12 cellular contexts compared by ENCODE assay signal in the genomic region with DNA sequence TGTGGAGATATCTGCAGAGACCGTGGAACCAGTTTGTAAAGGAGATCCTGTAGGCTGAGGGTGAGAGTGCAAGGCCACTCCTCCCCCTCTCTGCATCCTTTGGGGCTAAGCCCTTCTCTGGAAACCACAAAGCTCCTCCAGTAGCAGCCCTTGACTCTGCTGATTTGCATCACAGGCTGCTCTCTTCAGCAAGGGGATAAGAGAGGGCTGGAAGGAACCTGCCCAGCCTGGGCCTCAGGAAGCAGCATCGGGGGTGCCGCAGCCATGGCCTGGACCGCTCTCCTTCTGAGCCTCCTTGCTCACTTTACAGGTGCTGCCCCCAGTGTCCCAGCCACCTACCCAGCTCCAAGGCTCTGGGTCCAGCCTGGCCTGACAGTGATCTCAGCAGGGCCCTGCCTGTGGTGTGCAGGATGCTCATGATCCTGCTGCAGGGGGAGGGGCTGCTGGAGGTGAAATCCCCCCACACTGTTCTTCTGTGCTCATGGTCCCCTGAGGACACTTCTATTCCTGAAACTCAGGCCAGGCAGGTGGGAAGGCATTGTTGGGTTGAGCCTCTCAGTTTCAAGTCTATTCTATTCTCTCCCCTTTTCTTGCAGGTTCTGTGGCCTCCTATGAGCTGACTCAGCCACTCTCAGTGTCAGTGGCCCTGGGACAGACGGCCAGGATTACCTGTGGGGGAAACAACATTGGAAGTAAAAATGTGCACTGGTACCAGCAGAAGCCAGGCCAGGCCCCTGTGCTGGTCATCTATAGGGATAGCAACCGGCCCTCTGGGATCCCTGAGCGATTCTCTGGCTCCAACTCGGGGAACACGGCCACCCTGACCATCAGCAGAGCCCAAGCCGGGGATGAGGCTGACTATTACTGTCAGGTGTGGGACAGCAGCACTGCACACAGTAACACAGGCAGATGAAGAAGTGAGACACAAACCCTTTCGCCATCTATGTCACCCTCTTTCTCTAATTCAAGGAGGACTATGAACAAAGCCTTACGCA.
A peak's percentile ranks its signal among the peaks of the same experiment; 100 is the strongest.
DNase-seq lines count a peak whose midpoint lies in the region; ATAC-seq, FAIRE-seq and TF ChIP-seq lines count a peak whose summit lies in the region.
"Had no signal": no experiment of that assay in that cellular context is flagged by ENCODE, and none has a peak within 500 bp of the region (broad histone marks: within the 10 kb centered on the region; RNA-seq: fewer than 3 reads in every experiment).

No MANE protein-coding gene starts in this region.

- no peak for FAIRE-seq in GM12878 (lab: Jason Lieb, UNC)

- CTCF ChIA-PET in CD8-positive, alpha-beta memory T cell (lab: Charles Lee) = interaction anchor here (0.7 to 17.4 kb wide), 18 partner anchors 9 to 136 kb away, joined by 3 to 247 read pairs (median 4); no protein-coding TSS in a partner anchor
- CTCF ChIA-PET in GM12878 (lab: Yijun Ruan, JAX) = interaction anchor here (1.2 to 15.8 kb wide), 10 partner anchors 10 to 138 kb away, joined by 3 to 323 read pairs (median 4); no protein-coding TSS in a partner anchor
- CTCF ChIA-PET in PC-9 (lab: Charles Lee) = no interaction called here

- peak overlapping the region; percentile 3 for H3K27ac ChIP-seq in CD8-positive, alpha-beta memory T cell (ENCODE audit: low read depth, low read length)
- peak overlapping the region; percentile 55 for H3K27ac ChIP-seq in GM12878 (ENCODE audit: control insufficient read depth, insufficient read depth)
- H3K27ac ChIP-seq in PC-9 = no peak overlapping the region
- no peak overlapping the region for H3K27ac ChIP-seq in osteoblast (ENCODE audit: low read depth, low read length)
- H3K27ac ChIP-seq: VCaP had no signal

- H3K79me2 ChIP-seq in GM12878 (ENCODE audit: control insufficient read depth, insufficient read depth, low read length) (no peaks in the 10 kb centered on the region), PC-9 (ENCODE audit: low read depth) (no peaks in the 10 kb centered on the region), osteoblast (ENCODE audit: insufficient read depth, low read length) (no peaks in the 10 kb centered on the region)

- RAD21 ChIA-PET in GM12878 (lab: Charles Lee; ENCODE audit: unreplicated experiment) = interaction anchor here (0.5 to 2.9 kb wide), 8 partner anchors 9 to 172 kb away, joined by 3 to 14 read pairs (median 5); no protein-coding TSS in a partner anchor

- no peaks in the 10 kb centered on the region for H3K27me3 Mint-ChIP-seq in CD8-positive, alpha-beta memory T cell

- H3F3A ChIP-seq in PC-9 (ENCODE audit: insufficient read depth, low read depth) = no peaks in the 10 kb centered on the region

- H3K4me2 ChIP-seq in GM12878 (ENCODE audit: control insufficient read depth, insufficient read depth) = peak overlapping the region; percentile 48; the same call in 1 of the 2 replicates
- no peak overlapping the region for H3K4me2 ChIP-seq in PC-9
- no peak overlapping the region for H3K4me2 ChIP-seq in osteoblast (ENCODE audit: insufficient read depth, low read length)

- TF ChIP-seq POLR2A in GM12878 (IDR thresholded peaks at IDR 0.05; ENCODE audit: low read depth, low read length) = no peak

- peak overlapping the region; percentile 75 to 97 (median 88) for H3K27ac Mint-ChIP-seq in CD8-positive, alpha-beta memory T cell
- H3K27ac Mint-ChIP-seq: H9 had no signal

- H2AFZ ChIP-seq in GM12878 (ENCODE audit: control insufficient read depth, low read depth, low read length) (no peak overlapping the region), PC-9 (no peak overlapping the region), osteoblast (ENCODE audit: low read length) (no peak overlapping the region)

- no peaks in the 10 kb centered on the region for H3K27me3 ChIP-seq in CD8-positive, alpha-beta memory T cell (ENCODE audit: insufficient read depth, low read length, poor library complexity, severe bottlenecking)
- no peaks in the 10 kb centered on the region for H3K27me3 ChIP-seq in GM12878 (replicated peaks in 1 of 2; ENCODE audit: control insufficient read depth in 2 of 2, insufficient read depth in 2 of 2, low read length in 1 of 2)
- H3K27me3 ChIP-seq in PC-9 (ENCODE audit: insufficient read depth, low read depth) = peaks cover 50% of the 10 kb centered on the region
- H3K27me3 ChIP-seq in osteoblast (ENCODE audit: insufficient read depth, low read length) = no peaks in the 10 kb centered on the region

- in situ Hi-C loops in GM12878 (cut with MboI) = loop anchor here (25.0 kb wide), 2 partner anchors 468 to 568 kb away; no protein-coding TSS in a partner anchor

- BruUV-seq in GM12878 (replicated peaks; lab: Mats Ljungman, UMichigan) (TSS peak; percentile 78), PC-9 (replicated peaks; lab: Mats Ljungman, UMichigan) (no TSS peak)

- H3K36me3 Mint-ChIP-seq in CD8-positive, alpha-beta memory T cell = peaks cover 0 to 7% (median 4%) of the 10 kb centered on the region in 3 donors

- peak overlapping the region; percentile 75 to 92 (median 86) for H3K4me3 Mint-ChIP-seq in CD8-positive, alpha-beta memory T cell
- H3K4me3 Mint-ChIP-seq: H9 had no signal

- H3K4me1 ChIP-seq in CD8-positive, alpha-beta memory T cell (ENCODE audit: insufficient read depth, low read length) = peaks cover 90% of the 10 kb centered on the region
- peaks cover 28% of the 10 kb centered on the region for H3K4me1 ChIP-seq in GM12878 (ENCODE audit: control insufficient read depth, insufficient read depth, low read length)
- no peaks in the 10 kb centered on the region for H3K4me1 ChIP-seq in PC-9 (replicated peaks; ENCODE audit: insufficient read depth)
- H3K4me1 ChIP-seq in osteoblast (ENCODE audit: insufficient read depth, low read length) = no peaks in the 10 kb centered on the region

- no peaks in the 10 kb centered on the region for H3K9me2 ChIP-seq in PC-9 (ENCODE audit: insufficient read depth)

- DNase-seq in CD8-positive, alpha-beta memory T cell = peak in 3 of 5 donors; percentile 38 to 74 (median 62)
- peak; percentile 17 to 57 for DNase-seq in NCI-H187 (lab: John Stamatoyannopoulos, UW)
- peak; percentile 47 for DNase-seq in GM12878 (ENCODE audit: low read depth, low spot score)
- DNase-seq in PC-9 = no peak
- DNase-seq in NCI-H1930 (lab: John Stamatoyannopoulos, UW) = no peak
- DNase-seq in NCI-H1105 treated with DMSO at 0.1 percent for 48 hours (lab: John Stamatoyannopoulos, UW) = no peak
- no peak for DNase-seq in osteoblast (ENCODE audit: insufficient read length, low spot score, missing footprints)
- DNase-seq: cortex of kidney, H9, NCI-H1694 had no signal

- no peaks in the 10 kb centered on the region for H4K20me1 ChIP-seq in GM12878 (ENCODE audit: control insufficient read depth, insufficient read depth)
- no peaks in the 10 kb centered on the region for H4K20me1 ChIP-seq in PC-9 (ENCODE audit: insufficient read depth)
- no peaks in the 10 kb centered on the region for H4K20me1 ChIP-seq in osteoblast (ENCODE audit: insufficient read depth, low read length)

- no peak for TF ChIP-seq RAD21 in GM12878 (IDR thresholded peaks at IDR 0.05; ENCODE audit: insufficient read depth, low read depth, low read length)

- TF ChIP-seq CTCF in GM12878 (IDR thresholded peaks at IDR 0.05 in 2 of 3, conservative IDR thresholded peaks at IDR 0.05 in 1 of 3; ENCODE audit: control insufficient read depth in 2 of 3, extremely low read depth in 1 of 3, insufficient read depth in 1 of 3, low read depth in 3 of 3, low read length in 3 of 3) = no peak
- no peak for TF ChIP-seq CTCF in PC-9 (conservative IDR thresholded peaks at IDR 0.05)
- TF ChIP-seq CTCF in osteoblast (IDR thresholded peaks at IDR 0.05; ENCODE audit: extremely low read depth, low read depth, low read length) = no peak

- no peaks in the 10 kb centered on the region for H3K36me3 ChIP-seq in CD8-positive, alpha-beta memory T cell (ENCODE audit: insufficient read depth, low read length)
- H3K36me3 ChIP-seq in GM12878 (ENCODE audit: control insufficient read depth in 2 of 2, insufficient read depth in 2 of 2, low read length in 1 of 2) (no peaks in the 10 kb centered on the region), PC-9 (ENCODE audit: low read depth) (no peaks in the 10 kb centered on the region), osteoblast (ENCODE audit: insufficient read depth, low read length) (no peaks in the 10 kb centered on the region)

- peak; percentile 65 for ATAC-seq in GM19324 (IDR thresholded peaks at IDR 0.05; ENCODE audit: low FRiP score, unreplicated experiment)
- peak; percentile 89 for ATAC-seq in GM12878

- H3K9me3 ChIP-seq in CD8-positive, alpha-beta memory T cell (ENCODE audit: low read length) = no peaks in the 10 kb centered on the region
- H3K9me3 ChIP-seq in GM12878 (replicated peaks; ENCODE audit: control insufficient read depth, insufficient read depth, low read length) (no peaks in the 10 kb centered on the region), PC-9 (ENCODE audit: insufficient read depth, low read depth) (no peaks in the 10 kb centered on the region), osteoblast (ENCODE audit: low read depth, low read length) (no peaks in the 10 kb centered on the region)

- intact Hi-C loops in GM12878 (cut with micrococcal nuclease; ENCODE audit: unreplicated experiment) = loop anchor here (10.0 kb wide), 1 partner anchor 306 kb away; no protein-coding TSS in a partner anchor
- intact Hi-C loops in PC-9 (cut with micrococcal nuclease; ENCODE audit: unreplicated experiment) = no loop called here

- no peaks in the 10 kb centered on the region for H3K9me3 Mint-ChIP-seq in CD8-positive, alpha-beta memory T cell
- H3K9me3 Mint-ChIP-seq: H9 had no signal

- WGBS in GM12878 (ENCODE audit: insufficient coverage, insufficient replicate concordance, low lambda C conversion rate, missing lambda C conversion rate) = 52% methylated on average over 12 of the region's 12 CpGs

- SMC1A ChIA-PET in GM12878 (lab: Charles Lee; ENCODE audit: uncharacterized antibody, unreplicated experiment) = interaction anchor here (0.7 to 1.9 kb wide), 8 partner anchors 10 to 139 kb away, joined by 3 to 8 read pairs (median 4); no protein-coding TSS in a partner anchor

- POLR2A ChIA-PET in CD8-positive, alpha-beta memory T cell (lab: Charles Lee) = interaction anchor here (0.8 to 2.4 kb wide), 10 partner anchors 9 to 323 kb away, joined by 3 to 10 read pairs (median 4); a partner anchor contains a TSS
- POLR2A ChIA-PET in GM12878 (lab: Charles Lee) (no interaction called here), PC-9 (lab: Charles Lee; ENCODE audit: unreplicated experiment) (no interaction called here)

- peak overlapping the region; percentile 28 for H3K4me3 ChIP-seq in CD8-positive, alpha-beta memory T cell (ENCODE audit: low read length)
- H3K4me3 ChIP-seq in GM12878 (no peak overlapping the region), PC-9 (no peak overlapping the region), osteoblast (ENCODE audit: insufficient read depth, low read length) (no peak overlapping the region)

- H3K4me1 Mint-ChIP-seq in CD8-positive, alpha-beta memory T cell = peaks cover 97 to 99% (median 99%) of the 10 kb centered on the region in 3 donors

- H3K9ac ChIP-seq in GM12878 (ENCODE audit: control insufficient read depth, insufficient read depth, low read length) = no peak overlapping the region; the same call in 1 of the 2 replicates

- no peak for TF ChIP-seq EP300 in GM12878 (IDR thresholded peaks at IDR 0.05; ENCODE audit: borderline replicate concordance in 1 of 2, control insufficient read depth in 1 of 2, low read depth in 2 of 2, low read length in 2 of 2)

TF ChIP-seq in GM12878, 131 proteins besides CTCF, POLR2A, EP300 and RAD21 (continues in another document):
- TF ChIP-seq YY1 (IDR thresholded peaks at IDR 0.05; ENCODE audit: low read depth, low read length) = no peak

Comparison
In these comparisons a context has a peak if more than half of its experiments do, and no peak if none do; other contexts are left out.
1. DNase-seq: peak in CD8-positive, alpha-beta memory T cell (3 of 5), NCI-H187 (2 of 2) and GM12878 (single experiment); none in PC-9 (0 of 2), NCI-H1930 (0 of 2), NCI-H1105 treated with DMSO at 0.1 percent for 48 hours (single experiment) and osteoblast (single experiment).
2. H3K27ac ChIP-seq: peak in CD8-positive, alpha-beta memory T cell (single experiment) and GM12878 (single experiment); none in PC-9 (single experiment) and osteoblast (single experiment).